Comparison of ENCODE assay signal across 8 cellular contexts in the genomic region with DNA sequence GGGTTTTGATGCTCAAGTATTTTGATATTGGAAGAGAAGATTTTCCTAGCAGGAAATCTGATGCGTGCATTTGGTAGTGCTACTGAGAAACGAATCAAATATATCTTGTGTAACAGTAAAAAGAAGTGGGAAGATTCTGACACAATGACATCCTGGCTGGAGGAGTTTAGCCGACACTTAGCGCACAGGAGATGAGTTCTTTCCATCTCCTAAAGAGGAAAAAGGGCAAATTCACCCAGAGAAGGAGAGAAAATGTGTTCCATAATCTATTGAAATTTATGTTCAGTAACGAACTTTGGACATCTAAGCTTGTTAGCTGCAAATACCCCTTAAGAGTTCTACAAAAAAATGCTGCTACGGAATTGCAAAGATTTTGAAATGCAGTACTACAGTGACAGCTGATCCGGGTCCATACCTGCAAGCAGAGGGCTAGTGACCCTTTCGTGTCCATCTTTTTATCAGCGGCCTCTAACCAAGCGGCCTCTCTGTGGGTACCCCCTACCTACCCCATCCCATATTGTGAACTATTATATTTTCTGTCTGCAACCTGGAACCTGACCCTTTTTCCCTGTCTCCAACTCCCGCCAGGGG. TPM values are rescaled to one million over a fixed set of nuclear protein-coding genes. Genes with fewer than 3 reads are reported as not detected.
DNase-seq lines count a peak whose midpoint lies in the region; ATAC-seq and TF ChIP-seq lines count a peak whose summit lies in the region.

No MANE protein-coding gene starts in this region.

- no peak for TF ChIP-seq POLR2A in gastroesophageal sphincter (IDR thresholded peaks at IDR 0.05)

- ATAC-seq in GM23338 (no peak), gastroesophageal sphincter (no peak), GM21360 (IDR thresholded peaks at IDR 0.05; ENCODE audit: unreplicated experiment) (no peak)

- no peaks in the 10 kb centered on the region for H3F3A ChIP-seq in GM23338 (replicated peaks; ENCODE audit: low read depth)

- TF ChIP-seq EP300 in gastroesophageal sphincter (IDR thresholded peaks at IDR 0.05), result no peak

- peak overlapping the region; percentile 75 for H2AFZ ChIP-seq in GM23338

- H3K9ac ChIP-seq in skeletal muscle satellite cell (ENCODE audit: low read depth, low read length), result peak overlapping the region; percentile 78

- no peak overlapping the region for H3K27ac Mint-ChIP-seq in GM23338

- peaks cover 8% of the 10 kb centered on the region for H3K27me3 Mint-ChIP-seq in GM23338 (ENCODE audit: insufficient read depth, low read depth, poor library complexity)

- peak overlapping the region; percentile 96 for H3K4me3 Mint-ChIP-seq in GM23338

- H3K4me1 ChIP-seq in GM23338 (ENCODE audit: insufficient read depth) (peaks cover 12% of the 10 kb centered on the region), gastroesophageal sphincter (peaks cover 0 to 17% (median 0%) of the 10 kb centered on the region in 3 donors), skeletal muscle satellite cell (ENCODE audit: control insufficient read depth, insufficient read depth, low read length) (no peaks in the 10 kb centered on the region)

- peaks cover 9% of the 10 kb centered on the region for H4K20me1 ChIP-seq in GM23338 (replicated peaks; ENCODE audit: insufficient read depth)

- peaks cover 14% of the 10 kb centered on the region for H3K79me2 ChIP-seq in GM23338 (replicated peaks; ENCODE audit: insufficient read depth)

- H3K4me1 Mint-ChIP-seq in GM23338, result peaks cover 22% of the 10 kb centered on the region

- H3K27me3 ChIP-seq in GM23338 (ENCODE audit: insufficient read depth) (no peaks in the 10 kb centered on the region), WERI-Rb-1 (ENCODE audit: insufficient read depth, low read depth, severe bottlenecking) (no peaks in the 10 kb centered on the region), gastroesophageal sphincter (no peaks in the 10 kb centered on the region), skeletal muscle satellite cell (ENCODE audit: control insufficient read depth, insufficient read depth, low read length) (no peaks in the 10 kb centered on the region)

- H3K9me3 ChIP-seq in WERI-Rb-1 (ENCODE audit: severe bottlenecking), result no peaks in the 10 kb centered on the region
- no peaks in the 10 kb centered on the region for H3K9me3 ChIP-seq in gastroesophageal sphincter
- H3K9me3 ChIP-seq in skeletal muscle satellite cell (replicated peaks; ENCODE audit: low read length), result no peaks in the 10 kb centered on the region

- H3K9me2 ChIP-seq in GM23338 (ENCODE audit: insufficient read depth), result no peaks in the 10 kb centered on the region

- H3K4me3 ChIP-seq in GM23338 (peak overlapping the region; percentile 90), WERI-Rb-1 (ENCODE audit: low read depth, low read length) (peak overlapping the region; percentile 55), gastroesophageal sphincter (peak overlapping the region; percentile 80 to 88), skeletal muscle satellite cell (ENCODE audit: low read length) (peak overlapping the region; percentile 83)

- H3K27ac ChIP-seq in GM23338 (ENCODE audit: low read depth) (no peak overlapping the region), WERI-Rb-1 (no peak overlapping the region), gastroesophageal sphincter (peak overlapping the region in 2 of 4 donors; percentile 84 to 87)

- no peak for TF ChIP-seq CTCF in GM23338 (conservative IDR thresholded peaks at IDR 0.05; ENCODE audit: low read depth in 2 of 2)
- no peak for TF ChIP-seq CTCF in WERI-Rb-1 (IDR thresholded peaks at IDR 0.05; ENCODE audit: low read depth, low read length)
- TF ChIP-seq CTCF in gastroesophageal sphincter (IDR thresholded peaks at IDR 0.05), result no peak

- H3K4me2 ChIP-seq in GM23338, result peak overlapping the region; percentile 78
- H3K4me2 ChIP-seq in skeletal muscle satellite cell (ENCODE audit: low read length), result peak overlapping the region; percentile 84

- H3K36me3 ChIP-seq in GM23338 (ENCODE audit: insufficient read depth) (peaks cover 19% of the 10 kb centered on the region), WERI-Rb-1 (peaks cover 18% of the 10 kb centered on the region), gastroesophageal sphincter (peaks cover 0 to 27% of the 10 kb centered on the region in 2 donors), skeletal muscle satellite cell (ENCODE audit: insufficient read depth, low read length) (peaks cover 11% of the 10 kb centered on the region)

- H3K36me3 Mint-ChIP-seq in GM23338 (ENCODE audit: low read depth), result peaks cover 31% of the 10 kb centered on the region

- WGBS in gastroesophageal sphincter (ENCODE audit: low coverage in 1 of 2), 2 donors, result 19 to 22% methylated on average over 11 of the region's 11 CpGs

- no peaks in the 10 kb centered on the region for H3K9me3 Mint-ChIP-seq in GM23338

- DNase-seq in GM23338 (ENCODE audit: low spot score) (peak; percentile 2), WERI-Rb-1 (no peak), NCI-H1092 (lab: John Stamatoyannopoulos, UW) (no peak), T1000 (lab: John Stamatoyannopoulos, UW) (no peak)
- DNase-seq in activated effector memory CD4-positive, alpha-beta T cell treated with Interleukin-2 at 50 U/mL for 16 hours, result no peak

TF ChIP-seq in GM23338, 12 proteins besides CTCF, POLR2A, EP300 and RAD21:
- TF ChIP-seq ZNF114 (CRISPR knock-in tag; IDR thresholded peaks at IDR 0.05) (no peak), STAT1 (IDR thresholded peaks at IDR 0.05; ENCODE audit: unreplicated experiment) (no peak), ZNF331 (CRISPR knock-in tag; IDR thresholded peaks at IDR 0.05; ENCODE audit: low read depth) (no peak), POLR2AphosphoS5 (IDR thresholded peaks at IDR 0.05; ENCODE audit: low read depth) (no peak), CREB1 (CRISPR knock-in tag; IDR thresholded peaks at IDR 0.05; ENCODE audit: low read depth) (no peak), EZH2 (IDR thresholded peaks at IDR 0.05; ENCODE audit: low read depth, unreplicated experiment) (no peak)
- TF ChIP-seq, protein P1, sequence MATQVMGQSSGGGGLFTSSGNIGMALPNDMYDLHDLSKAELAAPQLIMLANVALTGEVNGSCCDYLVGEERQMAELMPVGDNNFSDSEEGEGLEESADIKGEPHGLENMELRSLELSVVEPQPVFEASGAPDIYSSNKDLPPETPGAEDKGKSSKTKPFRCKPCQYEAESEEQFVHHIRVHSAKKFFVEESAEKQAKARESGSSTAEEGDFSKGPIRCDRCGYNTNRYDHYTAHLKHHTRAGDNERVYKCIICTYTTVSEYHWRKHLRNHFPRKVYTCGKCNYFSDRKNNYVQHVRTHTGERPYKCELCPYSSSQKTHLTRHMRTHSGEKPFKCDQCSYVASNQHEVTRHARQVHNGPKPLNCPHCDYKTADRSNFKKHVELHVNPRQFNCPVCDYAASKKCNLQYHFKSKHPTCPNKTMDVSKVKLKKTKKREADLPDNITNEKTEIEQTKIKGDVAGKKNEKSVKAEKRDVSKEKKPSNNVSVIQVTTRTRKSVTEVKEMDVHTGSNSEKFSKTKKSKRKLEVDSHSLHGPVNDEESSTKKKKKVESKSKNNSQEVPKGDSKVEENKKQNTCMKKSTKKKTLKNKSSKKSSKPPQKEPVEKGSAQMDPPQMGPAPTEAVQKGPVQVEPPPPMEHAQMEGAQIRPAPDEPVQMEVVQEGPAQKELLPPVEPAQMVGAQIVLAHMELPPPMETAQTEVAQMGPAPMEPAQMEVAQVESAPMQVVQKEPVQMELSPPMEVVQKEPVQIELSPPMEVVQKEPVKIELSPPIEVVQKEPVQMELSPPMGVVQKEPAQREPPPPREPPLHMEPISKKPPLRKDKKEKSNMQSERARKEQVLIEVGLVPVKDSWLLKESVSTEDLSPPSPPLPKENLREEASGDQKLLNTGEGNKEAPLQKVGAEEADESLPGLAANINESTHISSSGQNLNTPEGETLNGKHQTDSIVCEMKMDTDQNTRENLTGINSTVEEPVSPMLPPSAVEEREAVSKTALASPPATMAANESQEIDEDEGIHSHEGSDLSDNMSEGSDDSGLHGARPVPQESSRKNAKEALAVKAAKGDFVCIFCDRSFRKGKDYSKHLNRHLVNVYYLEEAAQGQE (IDR thresholded peaks at IDR 0.05; ENCODE audit: unreplicated experiment), result no peak
- TF ChIP-seq, protein P2, sequence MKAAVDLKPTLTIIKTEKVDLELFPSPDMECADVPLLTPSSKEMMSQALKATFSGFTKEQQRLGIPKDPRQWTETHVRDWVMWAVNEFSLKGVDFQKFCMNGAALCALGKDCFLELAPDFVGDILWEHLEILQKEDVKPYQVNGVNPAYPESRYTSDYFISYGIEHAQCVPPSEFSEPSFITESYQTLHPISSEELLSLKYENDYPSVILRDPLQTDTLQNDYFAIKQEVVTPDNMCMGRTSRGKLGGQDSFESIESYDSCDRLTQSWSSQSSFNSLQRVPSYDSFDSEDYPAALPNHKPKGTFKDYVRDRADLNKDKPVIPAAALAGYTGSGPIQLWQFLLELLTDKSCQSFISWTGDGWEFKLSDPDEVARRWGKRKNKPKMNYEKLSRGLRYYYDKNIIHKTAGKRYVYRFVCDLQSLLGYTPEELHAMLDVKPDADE (IDR thresholded peaks at IDR 0.05), result no peak
TF ChIP-seq in GM23338: peak in this region for 0.

RNA-seq across cellular contexts. Expression of a gene that starts 1.0 kb away (rescaled TPM):
- 32.5 and 38.3 TPM in 2 replicates for total RNA-seq in GM23338 (2014; rRNA removed; shearing (Covaris generic))
- 12.4 and 13.3 TPM in 2 replicates for polyA plus RNA-seq in GM23338 (2016; fragmentation: Nextera tagmentation; extraction: Ambion mirVana)
- total RNA-seq in gastroesophageal sphincter, result 10 to 100 TPM; 11.7 to 26.1 (median 17.1) TPM
- 19.5 and 19.7 TPM in 2 replicates for total RNA-seq in skeletal muscle satellite cell (2012; rRNA removed)
